ENCODE assay signal across 23 cellular contexts in genomic region chr1:57782357-57782756, GRCh38.
DNase-seq lines count a peak whose midpoint lies in the region; ATAC-seq, FAIRE-seq and TF ChIP-seq lines count a peak whose summit lies in the region.
"Had no signal": no experiment of that assay in that cellular context is flagged by ENCODE, and none has a peak within 500 bp of the region (broad histone marks: within the 10 kb centered on the region; RNA-seq: fewer than 3 reads in every experiment).

No MANE protein-coding gene starts in this region.

- in situ Hi-C loops in HepG2 (cut with HindIII; ENCODE audit: extremely low pct_ligation_motif_present, low pct_unique_long_range_greater_than_20kb) (no loop called here), IMR-90 (cut with MboI; ENCODE audit: low sequenced_read_pairs) (no loop called here)

- H2AK9ac ChIP-seq in IMR-90 (replicated peaks; ENCODE audit: low read depth, low read length, poor library complexity): no peak overlapping the region

- H2BK5ac ChIP-seq in IMR-90 (ENCODE audit: low read depth, low read length, poor library complexity, severe bottlenecking) (no peak overlapping the region), H1 (ENCODE audit: low read depth, low read length) (no peak overlapping the region)

- H4K5ac ChIP-seq in IMR-90 (ENCODE audit: low read depth, low read length) (no peak overlapping the region), H1 (ENCODE audit: insufficient read length, low read depth, low read length) (no peak overlapping the region)

- POLR2A ChIA-PET in HepG2 (lab: Yijun Ruan, JAX): no interaction called here
- POLR2A ChIA-PET in IMR-90 (lab: Charles Lee; ENCODE audit: unreplicated experiment): no interaction called here
- POLR2A ChIA-PET in H1 (lab: Charles Lee; ENCODE audit: partially characterized antibody): no interaction called here
- POLR2A ChIA-PET in activated CD4-positive, alpha-beta memory T cell treated with anti-CD3 and anti-CD28 coated beads, Interleukin-2, amount 10 ng/mL, durations not matched to agents 7 days and 5 days (lab: Charles Lee): no interaction called here

- H3K14ac ChIP-seq in IMR-90 (replicated peaks; ENCODE audit: low read depth, low read length) (no peak overlapping the region), H1 (ENCODE audit: insufficient read length) (no peak overlapping the region)

- H3K9me1 ChIP-seq in IMR-90 (ENCODE audit: insufficient read depth, low read length): no peaks in the 10 kb centered on the region

- H3K27ac Mint-ChIP-seq in activated CD4-positive, alpha-beta memory T cell treated with anti-CD3 and anti-CD28 coated beads, Interleukin-2, amount 10 ng/mL, durations not matched to agents 7 days and 5 days: no peak overlapping the region
- H3K27ac Mint-ChIP-seq: CD4-positive, alpha-beta memory T cell; H9 had no signal

- H3K27me3 Mint-ChIP-seq in activated CD4-positive, alpha-beta memory T cell treated with anti-CD3 and anti-CD28 coated beads, Interleukin-2, amount 10 ng/mL, durations not matched to agents 7 days and 5 days: no peaks in the 10 kb centered on the region

- DNase-seq in HepG2 (ENCODE audit: low spot score) (no peak), right lobe of liver (no peak), IMR-90 (no peak), H1 (ENCODE audit: low read depth in 1 of 2, low spot score in 2 of 2) (no peak)
- DNase-seq in activated CD4-positive, alpha-beta memory T cell treated with anti-CD3 and anti-CD28 coated beads, Interleukin-2, amount 10 ng/mL, durations not matched to agents 7 days and 5 days: no peak
- DNase-seq: ACHN; AML-193; BE2C; C1 segment of cervical spinal cord; Calu3; CD4-positive, alpha-beta memory T cell; COR-L47; DMS53; DMS79 treated with DMSO at 0.1 percent for 48 hours; GF-D8; GM23248; H9 had no signal

- H3K36me3 Mint-ChIP-seq in activated CD4-positive, alpha-beta memory T cell treated with anti-CD3 and anti-CD28 coated beads, Interleukin-2, amount 10 ng/mL, durations not matched to agents 7 days and 5 days (ENCODE audit: low read depth): no peaks in the 10 kb centered on the region
- H3K36me3 Mint-ChIP-seq: CD4-positive, alpha-beta memory T cell had no signal

- H3K4me1 Mint-ChIP-seq in activated CD4-positive, alpha-beta memory T cell treated with anti-CD3 and anti-CD28 coated beads, Interleukin-2, amount 10 ng/mL, durations not matched to agents 7 days and 5 days: no peaks in the 10 kb centered on the region
- H3K4me1 Mint-ChIP-seq: CD4-positive, alpha-beta memory T cell had no signal

- H3K4ac ChIP-seq in IMR-90 (ENCODE audit: low read depth, low read length): no peak overlapping the region
- no peak overlapping the region for H3K4ac ChIP-seq in H1 (replicated peaks; ENCODE audit: insufficient read length, low read depth, low read length)

- H3K9ac ChIP-seq in HepG2 (ENCODE audit: insufficient read depth, low read depth, low read length) (no peak overlapping the region), IMR-90 (ENCODE audit: low read depth, low read length) (no peak overlapping the region), H1 (replicated peaks in 1 of 4; ENCODE audit: extremely low read depth in 1 of 4, low read depth in 3 of 4, low read length in 3 of 4) (no peak overlapping the region)
- H3K9ac ChIP-seq: GM23248 had no signal

- H2BK15ac ChIP-seq in IMR-90 (ENCODE audit: low read depth, low read length): no peak overlapping the region
- no peak overlapping the region for H2BK15ac ChIP-seq in H1 (ENCODE audit: low read length)

- no peak for FAIRE-seq in HepG2 (lab: Jason Lieb, UNC)
- FAIRE-seq in H1 (lab: Jason Lieb, UNC): no peak
- FAIRE-seq: A204.1, GM12891, GM18507 had no signal

- H3K9me3 ChIP-seq in HepG2 (ENCODE audit: low read length) (no peaks in the 10 kb centered on the region), right lobe of liver (no peaks in the 10 kb centered on the region), IMR-90 (ENCODE audit: control insufficient read depth, insufficient read depth, low read length) (no peaks in the 10 kb centered on the region), H1 (ENCODE audit: insufficient read depth in 2 of 2, low read depth in 1 of 2, low read length in 1 of 2) (no peaks in the 10 kb centered on the region)
- H3K9me3 ChIP-seq: BE2C had no signal

- no peak overlapping the region for H3K27ac ChIP-seq in HepG2 (ENCODE audit: extremely low read length, insufficient read depth, low read length)
- no peak overlapping the region for H3K27ac ChIP-seq in right lobe of liver
- no peak overlapping the region for H3K27ac ChIP-seq in IMR-90 (ENCODE audit: insufficient read depth, low read length)
- no peak overlapping the region for H3K27ac ChIP-seq in H1 (ENCODE audit: low read depth, low read length)
- H3K27ac ChIP-seq: 22Rv1, GM23248 had no signal

- H4K91ac ChIP-seq in IMR-90 (ENCODE audit: insufficient read depth, low read depth, low read length) (no peak overlapping the region), H1 (replicated peaks; ENCODE audit: insufficient read length, low read length) (no peak overlapping the region)

- TF ChIP-seq CTCF in HepG2 (CRISPR knock-in tag; IDR thresholded peaks at IDR 0.05): no peak
- TF ChIP-seq CTCF in right lobe of liver (IDR thresholded peaks at IDR 0.05): no peak
- no peak for TF ChIP-seq CTCF in IMR-90 (conservative IDR thresholded peaks at IDR 0.05; ENCODE audit: low read depth, low read length)
- TF ChIP-seq CTCF in H1 (IDR thresholded peaks at IDR 0.05; ENCODE audit: control extremely low read depth in 1 of 3, insufficient read depth in 1 of 3, low read depth in 1 of 3, low read length in 3 of 3): no peak

- CTCF ChIA-PET in HepG2 (lab: Yijun Ruan, JAX; ENCODE audit: low intra/inter-chr PET ratio, low total read pairs): no interaction called here
- CTCF ChIA-PET in IMR-90 (lab: Yijun Ruan, JAX): no interaction called here
- CTCF ChIA-PET in H1 (lab: Charles Lee; ENCODE audit: partially characterized antibody): interaction anchor here (0.7 to 2.8 kb wide), 2 partner anchors 13 to 74 kb away, joined by 3 to 19 read pairs; no protein-coding TSS in a partner anchor
- CTCF ChIA-PET in activated CD4-positive, alpha-beta memory T cell treated with anti-CD3 and anti-CD28 coated beads, Interleukin-2, amount 10 ng/mL, durations not matched to agents 7 days and 5 days (lab: Charles Lee): no interaction called here

- no peak overlapping the region for H2BK20ac ChIP-seq in IMR-90 (ENCODE audit: low read depth, low read length)
- H2BK20ac ChIP-seq in H1 (ENCODE audit: low read length): no peak overlapping the region

- H3K4me3 Mint-ChIP-seq in activated CD4-positive, alpha-beta memory T cell treated with anti-CD3 and anti-CD28 coated beads, Interleukin-2, amount 10 ng/mL, durations not matched to agents 7 days and 5 days: no peak overlapping the region
- H3K4me3 Mint-ChIP-seq: CD4-positive, alpha-beta memory T cell; H9 had no signal

- no peak overlapping the region for H2AFZ ChIP-seq in HepG2 (ENCODE audit: low read length)
- no peak overlapping the region for H2AFZ ChIP-seq in IMR-90 (replicated peaks; ENCODE audit: low read length, poor library complexity)
- no peak overlapping the region for H2AFZ ChIP-seq in H1 (ENCODE audit: low read length)
- H2AFZ ChIP-seq: GM23248 had no signal

- H3K4me1 ChIP-seq in HepG2 (ENCODE audit: insufficient read depth, low read length) (no peaks in the 10 kb centered on the region), right lobe of liver (no peaks in the 10 kb centered on the region), IMR-90 (ENCODE audit: control insufficient read depth, insufficient read depth, low read length) (no peaks in the 10 kb centered on the region), H1 (replicated peaks in 1 of 4; ENCODE audit: control insufficient read depth in 3 of 4, insufficient read depth in 4 of 4, low read length in 3 of 4) (no peaks in the 10 kb centered on the region)
- H3K4me1 ChIP-seq: BE2C had no signal

- BruUV-seq in HepG2 (replicated peaks; lab: Mats Ljungman, UMichigan) (no TSS peak), IMR-90 (replicated peaks; lab: Mats Ljungman, UMichigan) (no TSS peak)

- intact Hi-C loops in HepG2 (cut with micrococcal nuclease; ENCODE audit: unreplicated experiment): no loop called here
- intact Hi-C loops in right lobe of liver (cut with DNase I): no loop called here
- intact Hi-C loops in IMR-90 (cut with micrococcal nuclease): no loop called here

- no peak overlapping the region for H3K18ac ChIP-seq in IMR-90 (ENCODE audit: low read depth, low read length)
- H3K18ac ChIP-seq in H1 (ENCODE audit: extremely low read depth, low read length): no peak overlapping the region

- H3K79me1 ChIP-seq in IMR-90 (ENCODE audit: low read depth in 1 of 2, low read length in 2 of 2) (no peaks in the 10 kb centered on the region), H1 (ENCODE audit: low read depth, low read length) (no peaks in the 10 kb centered on the region)

- dilution Hi-C loops in IMR-90 (cut with HindIII; ENCODE audit: low sequenced_read_pairs, unreplicated experiment): no loop called here

- H4K8ac ChIP-seq in IMR-90 (ENCODE audit: low read depth in 2 of 2, low read length in 2 of 2) (no peak overlapping the region), H1 (ENCODE audit: extremely low read depth, insufficient read depth, low read length) (no peak overlapping the region)

- H3K23ac ChIP-seq in IMR-90 (ENCODE audit: low read depth, low read length) (no peak overlapping the region), H1 (ENCODE audit: insufficient read length) (no peak overlapping the region)

- no peak overlapping the region for H2BK120ac ChIP-seq in IMR-90 (ENCODE audit: low read depth, low read length)
- no peak overlapping the region for H2BK120ac ChIP-seq in H1 (replicated peaks; ENCODE audit: low read depth, low read length)

- no peaks in the 10 kb centered on the region for H4K20me1 ChIP-seq in HepG2 (ENCODE audit: insufficient read depth, low read length)
- H4K20me1 ChIP-seq in IMR-90 (ENCODE audit: insufficient read depth, low read length): no peaks in the 10 kb centered on the region
- no peaks in the 10 kb centered on the region for H4K20me1 ChIP-seq in H1 (replicated peaks in 1 of 2; ENCODE audit: control insufficient read depth in 1 of 2, insufficient read depth in 2 of 2, low read length in 2 of 2)

- no peak for TF ChIP-seq POLR2A in HepG2 (IDR thresholded peaks at IDR 0.05; ENCODE audit: insufficient read depth in 1 of 2, low read depth in 2 of 2, low read length in 2 of 2)
- TF ChIP-seq POLR2A in right lobe of liver (IDR thresholded peaks at IDR 0.05): no peak
- TF ChIP-seq POLR2A in IMR-90 (IDR thresholded peaks at IDR 0.05; ENCODE audit: low read depth, low read length): no peak
- no peak for TF ChIP-seq POLR2A in H1 (IDR thresholded peaks at IDR 0.05; ENCODE audit: control extremely low read depth in 1 of 2, low read depth in 2 of 2, low read length in 2 of 2)

- no peak overlapping the region for H3K4me3 ChIP-seq in HepG2 (replicated peaks in 1 of 3; ENCODE audit: insufficient read depth in 1 of 3, low read depth in 2 of 3, low read length in 3 of 3)
- H3K4me3 ChIP-seq in right lobe of liver: no peak overlapping the region
- no peak overlapping the region for H3K4me3 ChIP-seq in IMR-90 (ENCODE audit: insufficient read depth, low read depth, low read length)
- no peak overlapping the region for H3K4me3 ChIP-seq in H1 (ENCODE audit: extremely low read depth in 1 of 4, insufficient read depth in 2 of 4, low read depth in 3 of 4, low read length in 4 of 4)
- H3K4me3 ChIP-seq: GM23248 had no signal

- H3K23me2 ChIP-seq in H1 (ENCODE audit: low read depth, low read length): no peaks in the 10 kb centered on the region

- TF ChIP-seq RAD21 in HepG2 (CRISPR knock-in tag; IDR thresholded peaks at IDR 0.05) (no peak), IMR-90 (IDR thresholded peaks at IDR 0.05; ENCODE audit: low read length) (no peak), H1 (IDR thresholded peaks at IDR 0.05 in 1 of 2, conservative IDR thresholded peaks at IDR 0.05 in 1 of 2; ENCODE audit: low read depth in 2 of 2, low read length in 2 of 2) (no peak)

- H3K79me2 ChIP-seq in HepG2 (ENCODE audit: insufficient read depth, low read length) (no peaks in the 10 kb centered on the region), H1 (ENCODE audit: control insufficient read depth in 1 of 2, insufficient read depth in 2 of 2, low read length in 2 of 2) (no peaks in the 10 kb centered on the region)

- TF ChIP-seq EP300 in HepG2 (IDR thresholded peaks at IDR 0.05; ENCODE audit: low read depth in 2 of 2, low read length in 2 of 2) (no peak), HepG2 (CRISPR knock-in tag; IDR thresholded peaks at IDR 0.05; ENCODE audit: borderline replicate concordance) (no peak), H1 (IDR thresholded peaks at IDR 0.05; ENCODE audit: borderline replicate concordance in 1 of 2, low read depth in 2 of 2, low read length in 2 of 2) (no peak)

- H3K27me3 ChIP-seq in HepG2 (ENCODE audit: control insufficient read depth in 1 of 2, insufficient read depth in 2 of 2, low read length in 2 of 2) (no peaks in the 10 kb centered on the region), right lobe of liver (no peaks in the 10 kb centered on the region), IMR-90 (ENCODE audit: control insufficient read depth, insufficient read depth, low read length) (no peaks in the 10 kb centered on the region), H1 (replicated peaks in 1 of 4; ENCODE audit: control insufficient read depth in 3 of 4, extremely low read depth in 1 of 4, insufficient read depth in 3 of 4, low read length in 3 of 4) (no peaks in the 10 kb centered on the region)
- H3K27me3 ChIP-seq: BE2C had no signal

- H3K4me2 ChIP-seq in HepG2 (ENCODE audit: low read depth, low read length): no peak overlapping the region
- no peak overlapping the region for H3K4me2 ChIP-seq in IMR-90 (ENCODE audit: low read depth, low read length)
- no peak overlapping the region for H3K4me2 ChIP-seq in H1 (ENCODE audit: insufficient read depth in 1 of 2, low read depth in 2 of 2, low read length in 2 of 2)

- WGBS in HepG2 (ENCODE audit: low lambda C conversion rate): 2% methylated on average over 2 of the region's 2 CpGs
- 53% methylated on average over 2 of the region's 2 CpGs for WGBS in right lobe of liver (ENCODE audit: insufficient coverage, low coverage, low lambda C conversion rate, missing lambda C conversion rate)
- no CpG with 5 or more reads among the region's 2 CpGs for WGBS in IMR-90 (ENCODE audit: extremely low coverage in 2 of 2, insufficient read length in 1 of 2), 2 experiments
- 89% methylated on average over 2 of the region's 2 CpGs; no CpG with 5 or more reads in 1 of the 2 experiments for WGBS in H1 (ENCODE audit: extremely low coverage in 1 of 2, insufficient coverage in 1 of 2, insufficient read length in 1 of 2, insufficient replicate concordance in 2 of 2, low coverage in 1 of 2, low lambda C conversion rate in 2 of 2, missing lambda C conversion rate in 1 of 2), 2 experiments

- no peak for ATAC-seq in HepG2
- no peak for ATAC-seq in right lobe of liver
- ATAC-seq in IMR-90 (ENCODE audit: low read depth): no peak
- ATAC-seq in GM18519 (IDR thresholded peaks at IDR 0.05; ENCODE audit: low FRiP score, unreplicated experiment): no peak
- ATAC-seq: HCT116 had no signal

- no peak overlapping the region for H2BK12ac ChIP-seq in H1 (ENCODE audit: low read depth, low read length)

- no peaks in the 10 kb centered on the region for H3K36me3 ChIP-seq in HepG2 (replicated peaks in 1 of 2; ENCODE audit: control insufficient read depth in 1 of 2, insufficient read depth in 2 of 2, low read length in 2 of 2)
- no peaks in the 10 kb centered on the region for H3K36me3 ChIP-seq in right lobe of liver
- no peaks in the 10 kb centered on the region for H3K36me3 ChIP-seq in IMR-90 (ENCODE audit: control insufficient read depth, insufficient read depth, low read length)
- H3K36me3 ChIP-seq in H1 (ENCODE audit: control insufficient read depth in 2 of 4, insufficient read depth in 4 of 4, low read length in 3 of 4): no peaks in the 10 kb centered on the region
- H3K36me3 ChIP-seq: BE2C had no signal

- H3K9me3 Mint-ChIP-seq in activated CD4-positive, alpha-beta memory T cell treated with anti-CD3 and anti-CD28 coated beads, Interleukin-2, amount 10 ng/mL, durations not matched to agents 7 days and 5 days: no peaks in the 10 kb centered on the region
- H3K9me3 Mint-ChIP-seq: H9 had no signal

- H2AK5ac ChIP-seq in IMR-90 (ENCODE audit: low read depth, low read length) (no peak overlapping the region), H1 (ENCODE audit: low read depth, low read length) (no peak overlapping the region)

- H3K56ac ChIP-seq in IMR-90 (ENCODE audit: extremely low read depth, insufficient read depth, low read length) (no peak overlapping the region), H1 (replicated peaks; ENCODE audit: insufficient read length, low read depth, low read length) (no peak overlapping the region)

Comparison
In these comparisons a context has a peak if more than half of its experiments do, and no peak if none do; other contexts are left out.
1. Of the 41 proteins assayed by ChIP-seq in both HepG2 and H1: peak only in HepG2: none; only in H1: none; in both: MAFK; in neither: 40.